ENCODE assay signal across 24 cellular contexts in genomic region chrX:79556750-79557149, GRCh38.
"Had no signal": no experiment of that assay in that cellular context is flagged by ENCODE, and none has a peak within 500 bp of the region (broad histone marks: within the 10 kb centered on the region; RNA-seq: fewer than 3 reads in every experiment).

No MANE protein-coding gene starts in this region.

- DNase-seq: activated CD4-positive, alpha-beta T cell treated with anti-CD3 and anti-CD28 coated beads for 4 hours; activated CD8-positive, alpha-beta memory T cell treated with anti-CD3 and anti-CD28 coated beads, Interleukin-2, amount 50 U/mL, for 4 hours; activated CD8-positive, alpha-beta T cell treated with anti-CD3 and anti-CD28 coated beads for 36 hours; activated naive CD4-positive, alpha-beta T cell treated with anti-CD3 and anti-CD28 coated beads, Interleukin-2, amount 50 U/mL, for 16 hours; activated naive CD8-positive, alpha-beta T cell treated with anti-CD3 and anti-CD28 coated beads, Interleukin-2, amount 10 ng/mL, durations not matched to agents 7 days and 5 days; activated T-cell treated with anti-CD3 and anti-CD28 coated beads, Interleukin-2, amount 50 U/mL, for 1 hour; adrenal gland; anterior cingulate cortex; KG1; NCI-H1092; NCI-H1417; NCI-H1930; NCI-H2171 treated with DMSO at 0.1 percent for 48 hours; NCI-H345; NCI-H510A treated with DMSO at 0.1 percent for 48 hours; NCI-H69; NK-92 treated with Interleukin-12 subunit alpha and Interleukin-12 subunit beta, amount 100 ng/mL, for 24 hours; OCI-M1; Right ventricle myocardium superior; SJCRH30; T-cell; T-helper 2 cell; T1000 had no signal

- FAIRE-seq: TTC549 had no signal
